Comparison of ENCODE assay signal across 7 cellular contexts in the genomic region with DNA sequence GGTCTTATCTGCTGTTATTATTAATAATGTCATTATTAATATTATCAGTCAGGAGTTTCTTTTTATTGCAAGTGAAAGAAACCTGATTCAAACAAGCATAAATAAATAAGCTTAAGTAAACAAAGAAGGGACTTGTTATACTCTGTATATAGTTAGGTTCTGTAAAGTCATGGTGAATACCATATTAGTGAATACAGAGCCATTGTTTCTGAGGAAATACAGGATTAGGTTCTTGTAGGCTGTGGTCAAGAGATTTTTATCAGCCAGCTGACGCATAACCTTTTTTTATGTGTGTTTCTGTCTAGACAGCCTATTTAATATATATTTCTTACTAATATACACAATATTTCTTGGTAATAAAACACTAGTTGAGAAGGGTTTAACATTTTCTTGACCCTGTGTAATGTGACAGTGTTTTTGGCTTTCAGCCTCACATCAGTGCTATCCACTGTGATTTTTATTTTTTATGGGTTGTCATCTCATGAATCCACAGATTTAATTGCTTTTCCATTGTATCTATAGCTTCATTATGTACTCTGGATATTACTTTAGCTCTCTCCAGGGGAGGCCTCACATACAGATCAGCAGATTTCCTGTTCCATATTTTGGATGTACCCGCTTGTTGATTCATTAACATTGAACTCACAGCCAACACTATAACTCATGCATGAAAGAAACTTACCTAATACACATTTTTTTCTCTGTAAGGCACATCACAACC. TPM values are rescaled to one million over a fixed set of nuclear protein-coding genes. Genes with fewer than 3 reads are reported as not detected.
DNase-seq lines count a peak whose midpoint lies in the region; ATAC-seq and TF ChIP-seq lines count a peak whose summit lies in the region.

No MANE protein-coding gene starts in this region.

- in situ Hi-C loops in gastrocnemius medialis (cut with MboI; ENCODE audit: low sequenced_read_pairs in 4 of 4), result no loop called here

- H3K36me3 Mint-ChIP-seq in glutamatergic neuron (ENCODE audit: unreplicated experiment), result no peaks in the 10 kb centered on the region

- H3K4me3 ChIP-seq in SK-N-SH (ENCODE audit: low read depth in 2 of 2, low read length in 1 of 2), result peak overlapping the region in 1 of 2 experiments; percentile 52; a peak in 2 of 4 replicates
- no peak overlapping the region for H3K4me3 ChIP-seq in fibroblast of pulmonary artery (replicated peaks; ENCODE audit: low read depth, low read length)
- peak overlapping the region in 1 of 4 donors; percentile 24 for H3K4me3 ChIP-seq in gastrocnemius medialis

- 42% methylated on average over 2 of the region's 2 CpGs for WGBS in SK-N-SH (ENCODE audit: low lambda C conversion rate)

- TF ChIP-seq CTCF in SK-N-SH (IDR thresholded peaks at IDR 0.05) (no peak), fibroblast of pulmonary artery (IDR thresholded peaks at IDR 0.05; ENCODE audit: low read length, missing control alignments) (no peak), gastrocnemius medialis (IDR thresholded peaks at IDR 0.05 in 4 of 5, conservative IDR thresholded peaks at IDR 0.05 in 1 of 5) (no peak), glutamatergic neuron (IDR thresholded peaks at IDR 0.05; ENCODE audit: partially characterized antibody, unreplicated experiment) (no peak)

- no peak overlapping the region for H2AFZ ChIP-seq in SK-N-SH (ENCODE audit: low read depth)

- no peaks in the 10 kb centered on the region for H3K27me3 Mint-ChIP-seq in glutamatergic neuron (ENCODE audit: unreplicated experiment)

- H3K4me1 ChIP-seq in SK-N-SH (ENCODE audit: control insufficient read depth in 1 of 2, insufficient read depth in 2 of 2, low read depth in 1 of 2, low read length in 1 of 2) (peaks cover 3 to 18% of the 10 kb centered on the region in 2 experiments), gastrocnemius medialis (peaks cover 36 to 43% of the 10 kb centered on the region in 2 donors)

- H3F3A ChIP-seq in SK-N-SH (replicated peaks; ENCODE audit: insufficient read depth), result peaks cover 25% of the 10 kb centered on the region

- H3K27ac Mint-ChIP-seq in glutamatergic neuron (ENCODE audit: unreplicated experiment), result no peak overlapping the region

- TF ChIP-seq EP300 in SK-N-SH (IDR thresholded peaks at IDR 0.05; ENCODE audit: borderline replicate concordance in 1 of 2, low read depth in 1 of 2, low read length in 1 of 2), result peak; percentile 14 to 90; a peak in 3 of 4 replicates

- H3K4me3 Mint-ChIP-seq in glutamatergic neuron (ENCODE audit: unreplicated experiment), result no peak overlapping the region

- no peak for TF ChIP-seq RAD21 in SK-N-SH (IDR thresholded peaks at IDR 0.05; ENCODE audit: low read length)

- intact Hi-C loops in gastrocnemius medialis (cut with DNase I; ENCODE audit: low total_unique reads), result no loop called here

- no peak for ATAC-seq in gastrocnemius medialis

- H3K9me3 ChIP-seq in SK-N-SH (no peaks in the 10 kb centered on the region), gastrocnemius medialis (no peaks in the 10 kb centered on the region)

- peak; percentile 3 for DNase-seq in GF-D8 (lab: John Stamatoyannopoulos, UW)
- no peak for DNase-seq in SK-N-SH
- DNase-seq in fibroblast of pulmonary artery (ENCODE audit: low read depth), result peak; percentile 83
- no peak for DNase-seq in gastrocnemius medialis
- DNase-seq in glutamatergic neuron, result no peak
- DNase-seq in stimulated activated CD4-positive, alpha-beta T cell treated with anti-CD3 and anti-CD28 coated beads, Interleukin-4, amount 100 ng/mL, for 4 hours, result no peak
- no peak for DNase-seq in stimulated activated CD8-positive, alpha-beta memory T cell treated with anti-CD3 and anti-CD28 coated beads, Interleukin-4, amount 100 ng/mL, for 48 hours

- peak overlapping the region; percentile 70 for H3K4me2 ChIP-seq in SK-N-SH

- H3K27me3 ChIP-seq in SK-N-SH (ENCODE audit: insufficient read depth), result no peaks in the 10 kb centered on the region
- no peaks in the 10 kb centered on the region for H3K27me3 ChIP-seq in gastrocnemius medialis

- peaks cover 25% of the 10 kb centered on the region for H3K79me2 ChIP-seq in SK-N-SH (ENCODE audit: insufficient read depth)

- no peaks in the 10 kb centered on the region; the same call in 1 of the 2 replicates for H4K20me1 ChIP-seq in SK-N-SH (ENCODE audit: insufficient read depth)

- H3K36me3 ChIP-seq in SK-N-SH (replicated peaks in 1 of 2; ENCODE audit: control insufficient read depth in 1 of 2, insufficient read depth in 2 of 2, low read length in 1 of 2), result peaks cover 3 to 18% of the 10 kb centered on the region in 2 experiments
- peaks cover 0 to 9% of the 10 kb centered on the region in 2 donors for H3K36me3 ChIP-seq in gastrocnemius medialis

- H3K9ac ChIP-seq in SK-N-SH, result peak overlapping the region; percentile 75

- CTCF ChIA-PET in SK-N-SH (lab: Yijun Ruan, JAX), result no interaction called here

- no peaks in the 10 kb centered on the region for H3K9me2 ChIP-seq in SK-N-SH

- POLR2A ChIA-PET in SK-N-SH (lab: Yijun Ruan, JAX), result no interaction called here

- H3K9me3 Mint-ChIP-seq in glutamatergic neuron (ENCODE audit: unreplicated experiment), result peaks cover 2% of the 10 kb centered on the region

- peaks cover 7% of the 10 kb centered on the region for H3K4me1 Mint-ChIP-seq in glutamatergic neuron (ENCODE audit: low read depth, unreplicated experiment)

- no peak for TF ChIP-seq POLR2A in gastrocnemius medialis (IDR thresholded peaks at IDR 0.05)

- H3K27ac ChIP-seq in SK-N-SH (ENCODE audit: low read depth in 2 of 2, low read length in 1 of 2) (peak overlapping the region; percentile 50 to 99), gastrocnemius medialis (peak overlapping the region; percentile 47 to 70 (median 62))

TF ChIP-seq in SK-N-SH, 30 proteins besides CTCF, POLR2A, EP300 and RAD21 (continues in another document):
- TF ChIP-seq RFX5 (IDR thresholded peaks at IDR 0.05; ENCODE audit: low read length), result no peak
- no peak for TF ChIP-seq USF2 (IDR thresholded peaks at IDR 0.05; ENCODE audit: borderline replicate concordance, low read depth, low read length)
- TF ChIP-seq GABPA (IDR thresholded peaks at IDR 0.05; ENCODE audit: low read depth), result no peak; the same call in 1 of the 2 replicates
- TF ChIP-seq SIN3A (IDR thresholded peaks at IDR 0.05; ENCODE audit: borderline replicate concordance, low read depth, low read length), result no peak
- TF ChIP-seq MAX (IDR thresholded peaks at IDR 0.05; ENCODE audit: low read depth), result no peak
- TF ChIP-seq PBX3 (IDR thresholded peaks at IDR 0.05), result peak; percentile 86
- no peak for TF ChIP-seq REST (IDR thresholded peaks at IDR 0.05; ENCODE audit: low read depth, low read length)
- TF ChIP-seq MXI1 (IDR thresholded peaks at IDR 0.05; ENCODE audit: low read depth, low read length), result no peak
- no peak for TF ChIP-seq GATA2 (CRISPR knock-in tag; IDR thresholded peaks at IDR 0.05)
- no peak for TF ChIP-seq CHD2 (IDR thresholded peaks at IDR 0.05; ENCODE audit: low read length, partially characterized antibody)

RNA-seq across cellular contexts. Expression of gene HERC3, which starts 8.0 kb away (rescaled TPM):
- polyA plus RNA-seq in SK-N-SH (2012; rRNA removed), result 4.6 and 7.2 TPM in 2 replicates
- polyA plus RNA-seq in SK-N-SH (2012; cell fraction: cytosol; rRNA removed), result 5.1 and 5.8 TPM in 2 replicates
- 4.8 and 6.5 TPM in 2 replicates for polyA plus RNA-seq in SK-N-SH (2012; cell fraction: nucleus; rRNA removed)
- total RNA-seq in gastrocnemius medialis, result 10 to 100 TPM; 16.2 to 32.3 (median 21.9) TPM
- total RNA-seq in glutamatergic neuron (ENCODE audit: unreplicated experiment), result 14.0 TPM

Comparison
In these comparisons a context has a peak if more than half of its experiments do, and no peak if none do; other contexts are left out.
1. DNase-seq: peak in GF-D8 (single experiment) and fibroblast of pulmonary artery (single experiment); none in SK-N-SH (single experiment), gastrocnemius medialis (0 of 2), glutamatergic neuron (single experiment), stimulated activated CD4-positive, alpha-beta T cell treated with anti-CD3 and anti-CD28 coated beads, Interleukin-4, amount 100 ng/mL, for 4 hours (0 of 2) and stimulated activated CD8-positive, alpha-beta memory T cell treated with anti-CD3 and anti-CD28 coated beads, Interleukin-4, amount 100 ng/mL, for 48 hours (single experiment).